15 cellular contexts compared by ENCODE assay signal in genomic region chr5:58455966-58456365, GRCh38. TPM values are rescaled to one million over a fixed set of nuclear protein-coding genes. Genes with fewer than 3 reads are reported as not detected.
DNase-seq lines count a peak whose midpoint lies in the region; ATAC-seq and TF ChIP-seq lines count a peak whose summit lies in the region.
"Had no signal": no experiment of that assay in that cellular context is flagged by ENCODE, and none has a peak within 500 bp of the region (broad histone marks: within the 10 kb centered on the region; RNA-seq: fewer than 3 reads in every experiment).

No MANE protein-coding gene starts in this region.

- H3K27me3 ChIP-seq in HUES6 (ENCODE audit: control insufficient read depth, insufficient read depth, low read length) (peaks cover 11% of the 10 kb centered on the region), breast epithelium (no peaks in the 10 kb centered on the region), skeletal muscle satellite cell (ENCODE audit: control insufficient read depth, insufficient read depth, low read length) (no peaks in the 10 kb centered on the region)

- H3K4me2 ChIP-seq in skeletal muscle satellite cell (ENCODE audit: low read length): peak overlapping the region; percentile 98

- peak overlapping the region; percentile 3; the same call in 1 of the 2 replicates for H3K4me3 ChIP-seq in HUES6 (ENCODE audit: low read depth, low read length)
- H3K4me3 ChIP-seq in breast epithelium: peak overlapping the region; percentile 1 to 93 (median 90)
- peak overlapping the region; percentile 75 for H3K4me3 ChIP-seq in skeletal muscle satellite cell (ENCODE audit: low read length)

- H3K9me3 ChIP-seq in HUES6 (ENCODE audit: control insufficient read depth, insufficient read depth, low read depth, low read length) (no peaks in the 10 kb centered on the region), breast epithelium (no peaks in the 10 kb centered on the region), skeletal muscle satellite cell (replicated peaks; ENCODE audit: low read length) (no peaks in the 10 kb centered on the region)

- H3K36me3 ChIP-seq in HUES6 (ENCODE audit: control insufficient read depth, insufficient read depth, low read length) (peaks cover 58% of the 10 kb centered on the region), breast epithelium (peaks cover 9% of the 10 kb centered on the region), skeletal muscle satellite cell (ENCODE audit: insufficient read depth, low read length) (peaks cover 64% of the 10 kb centered on the region)

- no peak for ATAC-seq in HG02610 (IDR thresholded peaks at IDR 0.05; ENCODE audit: unreplicated experiment)

- no peak for TF ChIP-seq POLR2A in breast epithelium (IDR thresholded peaks at IDR 0.05)

- TF ChIP-seq CTCF in breast epithelium (IDR thresholded peaks at IDR 0.05): no peak

- no peak overlapping the region for H3K27ac ChIP-seq in HUES6 (ENCODE audit: low read depth, low read length)
- H3K27ac ChIP-seq in breast epithelium: peak overlapping the region; percentile 75 to 99

- intact Hi-C loops in breast epithelium (cut with DNase I; ENCODE audit: low total_unique reads): no loop called here

- no peak for DNase-seq in breast epithelium (ENCODE audit: low spot score in 2 of 2)
- peak; percentile 58 for DNase-seq in inferior parietal cortex (ENCODE audit: extremely low spot score)
- DNase-seq in AG08396 (ENCODE audit: low spot score): no peak
- DNase-seq in dedifferentiated amniotic fluid mesenchymal stem cell (ENCODE audit: extremely low spot score): no peak
- no peak for DNase-seq in EL
- DNase-seq: activated CD4-positive, alpha-beta T cell treated with anti-CD3 and anti-CD28 coated beads, Interleukin-2, amount 10 ng/mL, durations not matched to agents 7 days and 5 days; activated effector memory CD4-positive, alpha-beta T cell treated with anti-CD3 and anti-CD28 coated beads, Interleukin-2, amount 50 U/mL, for 16 hours; mesendoderm; NCI-H1105 treated with DMSO at 0.1 percent for 48 hours; NCI-H774; stimulated activated CD8-positive, alpha-beta memory T cell treated with anti-CD3 and anti-CD28 coated beads, Interleukin-4, amount 100 ng/mL, for 48 hours had no signal

- H3K4me1 ChIP-seq in HUES6 (ENCODE audit: control insufficient read depth, insufficient read depth, low read length) (peaks cover 7% of the 10 kb centered on the region; the same call in 1 of the 2 replicates), breast epithelium (peaks cover 4 to 8% of the 10 kb centered on the region in 2 donors), skeletal muscle satellite cell (ENCODE audit: control insufficient read depth, insufficient read depth, low read length) (peaks cover 33% of the 10 kb centered on the region)

- H3K9ac ChIP-seq in HUES6 (ENCODE audit: low read length): no peak overlapping the region
- peak overlapping the region; percentile 97 for H3K9ac ChIP-seq in skeletal muscle satellite cell (ENCODE audit: low read depth, low read length)

RNA-seq across cellular contexts. Expression of gene PLK2, which starts 3.9 kb away (rescaled TPM):
- total RNA-seq in breast epithelium: 100 to 1,000 TPM in 2 of 3 donors, 10 to 100 TPM in 1; 29.0 to 384 (median 177) TPM
- 59.0 and 81.9 TPM in 2 replicates for total RNA-seq in skeletal muscle satellite cell (2012; rRNA removed)

RNA-seq across cellular contexts. Expression of gene GAPT, which starts 35.3 kb away (rescaled TPM):
- total RNA-seq in breast epithelium: 1 to 10 TPM; 1.2 to 3.8 (median 1.3) TPM
- total RNA-seq in skeletal muscle satellite cell (2012; rRNA removed): not detected in 2 replicates
- total RNA-seq: activated CD4-positive, alpha-beta T cell treated with anti-CD3 and anti-CD28 coated beads, Interleukin-2, amount 10 ng/mL, durations not matched to agents 7 days and 5 days; T-helper 1 cell treated with Interleukin-12 subunit alpha and Interleukin-12 subunit beta and Interleukin-4 antibody, amounts not matched to agents 30 ng/mL and 1 ng/mL, for 36 hours had no signal

Comparison
In these comparisons a context has a peak if more than half of its experiments do, and no peak if none do; other contexts are left out.
1. H3K4me3 ChIP-seq: peak in every context shown above with its lines; median percentile 90 in breast epithelium; 75 in skeletal muscle satellite cell; 3 in HUES6.